In the genomic region with DNA sequence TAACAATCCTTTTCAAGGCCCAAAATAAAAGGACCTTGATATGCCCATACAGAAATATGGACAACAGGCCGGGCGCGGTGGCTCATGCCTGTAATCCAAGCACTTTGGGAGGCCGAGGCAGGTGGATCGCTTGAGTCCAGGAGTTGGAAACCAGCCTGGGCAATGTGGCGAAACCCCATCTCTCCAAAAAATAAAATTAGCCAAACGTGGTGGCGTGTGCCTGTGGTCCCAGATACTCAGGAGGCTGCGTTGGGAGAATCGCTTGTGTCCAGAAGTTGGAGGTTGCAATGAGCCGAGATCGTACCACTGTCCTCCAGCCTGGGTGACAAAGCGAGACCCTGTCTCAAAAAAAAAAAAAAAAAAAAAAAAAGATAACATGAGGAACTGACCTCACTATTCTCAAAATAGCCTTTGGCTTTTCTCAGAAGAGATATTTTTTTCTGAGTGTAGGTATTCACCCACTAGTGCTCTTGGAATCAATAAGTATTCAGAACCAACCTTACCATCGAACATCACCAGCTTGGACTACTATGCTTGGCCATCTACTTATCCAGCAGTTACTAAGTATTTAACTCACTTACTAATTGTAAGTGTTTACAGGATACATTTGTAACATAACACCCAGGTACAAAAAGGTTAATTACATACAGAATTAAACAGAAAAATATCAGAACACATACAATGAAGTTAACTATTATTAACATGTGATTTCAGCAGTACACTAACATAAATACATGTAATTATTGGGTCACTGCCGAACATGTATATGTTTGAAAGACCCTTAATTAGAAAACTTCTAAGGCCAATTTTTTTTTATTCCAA, we compare ENCODE assay signal across 12 cellular contexts.
DNase-seq lines count a peak whose midpoint lies in the region; ATAC-seq, FAIRE-seq and TF ChIP-seq lines count a peak whose summit lies in the region.
"Had no signal": no experiment of that assay in that cellular context is flagged by ENCODE, and none has a peak within 500 bp of the region (broad histone marks: within the 10 kb centered on the region; RNA-seq: fewer than 3 reads in every experiment).

No MANE protein-coding gene starts in this region.

- peak overlapping the region; percentile 98 for H3K9ac ChIP-seq in OCI-LY1 (ENCODE audit: low read length)
- no peak overlapping the region for H3K9ac ChIP-seq in mammary epithelial cell (ENCODE audit: insufficient read depth, low read length)

- TF ChIP-seq CTCF in A549 (IDR thresholded peaks at IDR 0.05) (no peak), OCI-LY1 (IDR thresholded peaks at IDR 0.05; ENCODE audit: low read length) (no peak), mammary epithelial cell (conservative IDR thresholded peaks at IDR 0.05 in 1 of 2, IDR thresholded peaks at IDR 0.05 in 1 of 2; ENCODE audit: extremely low read depth in 1 of 2, insufficient read depth in 1 of 2, low read depth in 1 of 2, low read length in 2 of 2) (no peak), dorsolateral prefrontal cortex (IDR thresholded peaks at IDR 0.05 in 54 of 56, conservative IDR thresholded peaks at IDR 0.05 in 2 of 56; ENCODE audit: low read depth in 1 of 56, partially characterized antibody in 56 of 56) (no peak)

- no TSS peak for BruUV-seq in mammary epithelial cell (replicated peaks; lab: Mats Ljungman, UMichigan)

- POLR2A ChIA-PET in A549 (lab: Yijun Ruan, JAX) = interaction anchor here (2.1 to 7.3 kb wide), 4 partner anchors 11 to 82 kb away, joined by 8 to 270 read pairs (median 70); a partner anchor contains a TSS

- H3K27ac ChIP-seq in A549 = peak overlapping the region; percentile 82 to 83
- peak overlapping the region; percentile 100 for H3K27ac ChIP-seq in OCI-LY1 (ENCODE audit: low read depth, low read length, poor library complexity, severe bottlenecking)
- peak overlapping the region; percentile 62 for H3K27ac ChIP-seq in mammary epithelial cell (ENCODE audit: insufficient read depth, low read depth, low read length)
- H3K27ac ChIP-seq in dorsolateral prefrontal cortex = no peak overlapping the region
- H3K27ac ChIP-seq: cardiac muscle cell had no signal

- no peak overlapping the region for H3K4me3 ChIP-seq in A549
- peak overlapping the region; percentile 81 for H3K4me3 ChIP-seq in OCI-LY1 (ENCODE audit: low read depth, low read length, poor library complexity, severe bottlenecking)
- peak overlapping the region in 2 of 3 experiments; percentile 24 to 39 for H3K4me3 ChIP-seq in mammary epithelial cell (replicated peaks in 1 of 3; ENCODE audit: insufficient read depth in 1 of 3, low read depth in 2 of 3, low read length in 3 of 3)
- H3K4me3 ChIP-seq in dorsolateral prefrontal cortex = no peak overlapping the region
- H3K4me3 ChIP-seq: lung had no signal

- peak overlapping the region; percentile 70 for H3K4me2 ChIP-seq in A549
- peak overlapping the region; percentile 76 for H3K4me2 ChIP-seq in OCI-LY1 (ENCODE audit: low read length)
- H3K4me2 ChIP-seq in mammary epithelial cell (ENCODE audit: insufficient read depth, low read depth, low read length) = peak overlapping the region; percentile 62

- FAIRE-seq in A549 (lab: Jason Lieb, UNC) = no peak

- in situ Hi-C loops in mammary epithelial cell (cut with MboI; ENCODE audit: low sequenced_read_pairs in 2 of 2) = loop anchor here in 1 of 2 donors (5.0 kb wide), 1 partner anchor 79 kb away; a partner anchor contains a TSS

- dilution Hi-C loops in mammary epithelial cell (cut with HindIII; ENCODE audit: low sequenced_read_pairs) = no loop called here

- H2AFZ ChIP-seq in OCI-LY1 (ENCODE audit: low read length) (no peak overlapping the region), mammary epithelial cell (ENCODE audit: low read depth, low read length) (no peak overlapping the region)

- H4K20me1 ChIP-seq in OCI-LY1 (ENCODE audit: insufficient read depth, low read length) = no peaks in the 10 kb centered on the region
- no peaks in the 10 kb centered on the region for H4K20me1 ChIP-seq in mammary epithelial cell (ENCODE audit: insufficient read depth, low read length)

- WGBS in A549 (ENCODE audit: missing lambda C conversion rate) = 83% methylated on average over 14 of the region's 15 CpGs
- WGBS in mammary epithelial cell (ENCODE audit: low coverage, missing lambda C conversion rate) = 89% methylated on average over 14 of the region's 15 CpGs

- peaks cover 25% of the 10 kb centered on the region; the same call in 2 of the 3 replicates for H3K4me1 ChIP-seq in A549
- H3K4me1 ChIP-seq in OCI-LY1 (ENCODE audit: insufficient read depth, low read length, severe bottlenecking) = peaks cover 66% of the 10 kb centered on the region
- peaks cover 13% of the 10 kb centered on the region for H3K4me1 ChIP-seq in mammary epithelial cell (ENCODE audit: insufficient read depth, low read length)

- intact Hi-C loops in mammary epithelial cell (cut with micrococcal nuclease) (no loop called here), dorsolateral prefrontal cortex (cut with DNase I) (no loop called here)

- H3K79me2 ChIP-seq in OCI-LY1 (ENCODE audit: insufficient read depth, low read length) (no peaks in the 10 kb centered on the region), mammary epithelial cell (ENCODE audit: insufficient read depth, low read length) (no peaks in the 10 kb centered on the region)

- H3K9me2 ChIP-seq in OCI-LY1 (ENCODE audit: low read depth, low read length) = no peaks in the 10 kb centered on the region

- TF ChIP-seq POLR2A in A549 (IDR thresholded peaks at IDR 0.05; ENCODE audit: low read length) = no peak

- no peak for TF ChIP-seq EP300 in A549 (IDR thresholded peaks at IDR 0.05)

- DNase-seq in A549 (ENCODE audit: low read depth in 1 of 2, low spot score in 1 of 2) = no peak
- peak; percentile 27 for DNase-seq in ELR (ENCODE audit: low read depth)
- no peak for DNase-seq in mammary epithelial cell
- DNase-seq in mucosa of gallbladder (ENCODE audit: low spot score) = no peak
- DNase-seq in NCI-H1417 treated with DMSO at 0.1 percent for 48 hours (lab: John Stamatoyannopoulos, UW) = no peak
- no peak for DNase-seq in dorsolateral prefrontal cortex
- DNase-seq: foreskin melanocyte, Karpas-422 had no signal

- no peaks in the 10 kb centered on the region for H3K9me3 ChIP-seq in A549
- no peaks in the 10 kb centered on the region for H3K9me3 ChIP-seq in OCI-LY1 (ENCODE audit: low read length)
- H3K9me3 ChIP-seq in mammary epithelial cell (replicated peaks; ENCODE audit: insufficient read depth, low read length) = no peaks in the 10 kb centered on the region

- H3F3A ChIP-seq in OCI-LY1 (ENCODE audit: insufficient read depth, low read length) = peaks cover 25% of the 10 kb centered on the region

- CTCF ChIA-PET in A549 (lab: Yijun Ruan, JAX) = interaction anchor here (5.6 kb wide), 1 partner anchor 83 kb away, joined by 28 read pairs; no protein-coding TSS in a partner anchor
- CTCF ChIA-PET in mammary epithelial cell (lab: Charles Lee; ENCODE audit: low non-redundant PET) = no interaction called here

- ATAC-seq in A549 (no peak), HG02759 (IDR thresholded peaks at IDR 0.05; ENCODE audit: unreplicated experiment) (no peak)

- no peak for TF ChIP-seq RAD21 in A549 (conservative IDR thresholded peaks at IDR 0.05 in 1 of 2, IDR thresholded peaks at IDR 0.05 in 1 of 2)

- peaks cover 5% of the 10 kb centered on the region; the same call in 1 of the 2 replicates for H3K36me3 ChIP-seq in OCI-LY1 (ENCODE audit: insufficient read depth, low read length)
- H3K36me3 ChIP-seq in mammary epithelial cell (ENCODE audit: insufficient read depth, low read length) = no peaks in the 10 kb centered on the region
- H3K36me3 ChIP-seq: cardiac muscle cell had no signal

- H3K27me3 ChIP-seq in OCI-LY1 (ENCODE audit: insufficient read depth, low read length) (no peaks in the 10 kb centered on the region), mammary epithelial cell (ENCODE audit: insufficient read depth, low read length) (no peaks in the 10 kb centered on the region), dorsolateral prefrontal cortex (peaks cover 0 to 98% (median 69%) of the 10 kb centered on the region in 45 donors)
- H3K27me3 ChIP-seq: cardiac muscle cell had no signal

TF ChIP-seq in A549, 52 proteins besides CTCF, POLR2A, EP300 and RAD21:
- TF ChIP-seq GATA3 (IDR thresholded peaks at IDR 0.05; ENCODE audit: borderline replicate concordance) (no peak), MAX (IDR thresholded peaks at IDR 0.05) (no peak), ATOH8 (CRISPR knock-in tag; IDR thresholded peaks at IDR 0.05; ENCODE audit: low read depth) (no peak), HOXB13 (CRISPR knock-in tag; IDR thresholded peaks at IDR 0.05; ENCODE audit: low read depth) (no peak), RARB (CRISPR knock-in tag; IDR thresholded peaks at IDR 0.05) (no peak), EHMT2 (IDR thresholded peaks at IDR 0.05; ENCODE audit: low read depth) (no peak), RCOR1 (IDR thresholded peaks at IDR 0.05; ENCODE audit: low read depth, low read length) (no peak), EHF (CRISPR knock-in tag; IDR thresholded peaks at IDR 0.05) (no peak), NFE2L2 (conservative IDR thresholded peaks at IDR 0.05; ENCODE audit: low read length) (no peak), POLR2AphosphoS2 (conservative IDR thresholded peaks at IDR 0.05; ENCODE audit: low read length) (no peak), NR3C1 (IDR thresholded peaks at IDR 0.05) (no peak), BHLHE40 (IDR thresholded peaks at IDR 0.05; ENCODE audit: low read depth, low read length) (no peak), JUNB (IDR thresholded peaks at IDR 0.05) (no peak)

Comparison
In these comparisons a context has a peak if more than half of its experiments do, and no peak if none do; other contexts are left out.
1. H3K27ac ChIP-seq: peak in A549 (2 of 2), OCI-LY1 (single experiment) and mammary epithelial cell (single experiment); none in dorsolateral prefrontal cortex (0 of 59).
2. H3K4me3 ChIP-seq: peak in OCI-LY1 (single experiment) and mammary epithelial cell (2 of 3); none in A549 (single experiment) and dorsolateral prefrontal cortex (0 of 59).
3. Peak in every context shown above with its lines, with median percentiles within 50 percentile points of each other: H3K4me2 ChIP-seq.